Comparison of ENCODE assay signal across 8 cellular contexts in the genomic region with DNA sequence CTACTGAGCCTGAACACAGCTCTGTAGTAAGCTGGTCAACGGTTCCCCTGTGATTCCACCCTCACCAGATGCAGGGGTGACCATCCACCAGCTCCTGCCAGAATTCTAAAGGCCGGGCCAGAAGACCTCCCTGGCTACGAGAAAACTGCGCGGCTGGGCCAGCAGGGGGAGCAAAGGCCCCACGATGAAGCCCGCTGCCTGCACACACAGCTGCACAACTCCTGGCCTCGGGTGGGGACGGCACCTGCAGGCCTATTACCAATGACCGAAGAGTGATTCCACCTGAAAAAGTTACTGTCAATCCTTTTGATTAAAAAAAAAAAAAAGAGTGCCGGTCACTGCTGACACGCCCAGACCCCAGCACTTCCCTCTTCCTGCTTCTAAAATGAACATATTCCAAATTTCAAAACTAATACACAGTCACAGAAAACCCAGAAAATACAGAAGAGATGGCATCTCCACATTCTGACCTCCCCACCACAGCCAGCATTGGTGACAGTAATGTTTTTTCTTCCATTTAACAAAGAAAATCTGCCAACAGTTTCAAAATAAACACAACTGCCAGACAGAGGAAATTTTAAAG. TPM values are rescaled to one million over a fixed set of nuclear protein-coding genes. Genes with fewer than 3 reads are reported as not detected.
A peak's percentile ranks its signal among the peaks of the same experiment; 100 is the strongest.
DNase-seq lines count a peak whose midpoint lies in the region; ATAC-seq and TF ChIP-seq lines count a peak whose summit lies in the region.

No MANE protein-coding gene starts in this region.

- H3K9me3 ChIP-seq in SU-DHL-6 (ENCODE audit: insufficient read depth, low read length) (no peaks in the 10 kb centered on the region), heart right ventricle (no peaks in the 10 kb centered on the region)

- DNase-seq in NCI-H2171 treated with DMSO at 0.1 percent for 48 hours (lab: John Stamatoyannopoulos, UW) (peak; percentile 17), NCI-H2171 (lab: John Stamatoyannopoulos, UW) (no peak), HT1080 (ENCODE audit: low read depth) (peak; percentile 52), heart right ventricle (peak; percentile 48 to 63), retinal pigment epithelial cell (ENCODE audit: low read depth) (no peak)
- DNase-seq in activated naive CD8-positive, alpha-beta T cell treated with anti-CD3 and anti-CD28 coated beads, Interleukin-2, amount 50 U/mL, for 16 hours (ENCODE audit: low read depth, low spot score): peak; percentile 26

- H3K27me3 ChIP-seq in SU-DHL-6 (ENCODE audit: low read length): no peaks in the 10 kb centered on the region
- H3K27me3 ChIP-seq in heart right ventricle: no peaks in the 10 kb centered on the region

- H3K9me2 ChIP-seq in SU-DHL-6 (replicated peaks; ENCODE audit: insufficient read depth, low read length): no peaks in the 10 kb centered on the region

- H3K27ac ChIP-seq in SU-DHL-6 (ENCODE audit: low read depth, low read length) (peak overlapping the region; percentile 40), heart right ventricle (no peak overlapping the region)

- ATAC-seq in heart right ventricle: peak; percentile 65 to 95 (median 82)
- ATAC-seq in HG03457 (IDR thresholded peaks at IDR 0.05; ENCODE audit: unreplicated experiment): no peak

- intact Hi-C loops in heart right ventricle (cut with DNase I): loop anchor here (1.0 to 5.0 kb wide), 6 partner anchors 204 to 302 kb away; no protein-coding TSS in a partner anchor

- peak; percentile 76 for TF ChIP-seq CTCF in SU-DHL-6 (IDR thresholded peaks at IDR 0.05; ENCODE audit: insufficient read depth, low read length, poor library complexity, severe bottlenecking)
- peak; percentile 62 to 85 (median 83) for TF ChIP-seq CTCF in heart right ventricle (IDR thresholded peaks at IDR 0.05)
- TF ChIP-seq CTCF in retinal pigment epithelial cell (conservative IDR thresholded peaks at IDR 0.05; ENCODE audit: low read depth, low read length): peak; percentile 87

- H3K9ac ChIP-seq in SU-DHL-6 (ENCODE audit: low read length): no peak overlapping the region

- H3F3A ChIP-seq in SU-DHL-6 (ENCODE audit: insufficient read depth): peaks cover 12% of the 10 kb centered on the region

- H2AFZ ChIP-seq in SU-DHL-6 (ENCODE audit: low read depth, low read length, severe bottlenecking): no peak overlapping the region

- H3K4me3 ChIP-seq in SU-DHL-6 (ENCODE audit: insufficient read depth, low read length, poor library complexity, severe bottlenecking): no peak overlapping the region
- H3K4me3 ChIP-seq in heart right ventricle: no peak overlapping the region
- H3K4me3 ChIP-seq in retinal pigment epithelial cell (ENCODE audit: low read length): no peak overlapping the region

- H3K79me2 ChIP-seq in SU-DHL-6 (ENCODE audit: insufficient read depth, low read length): peaks cover 29% of the 10 kb centered on the region

- WGBS in heart right ventricle, 2 donors: 21 to 31% methylated on average over 12 of the region's 12 CpGs

- H4K20me1 ChIP-seq in SU-DHL-6 (ENCODE audit: low read depth, low read length): no peaks in the 10 kb centered on the region

- peaks cover 0 to 9% (median 4%) of the 10 kb centered on the region in 9 donors for H3K4me1 ChIP-seq in heart right ventricle

- no peak overlapping the region for H3K4me2 ChIP-seq in SU-DHL-6 (ENCODE audit: low read depth, low read length, poor library complexity, severe bottlenecking)

- H3K36me3 ChIP-seq in SU-DHL-6 (ENCODE audit: low read length) (peaks cover 19% of the 10 kb centered on the region), heart right ventricle (peaks cover 0 to 50% (median 7%) of the 10 kb centered on the region in 9 donors)

RNA-seq across cellular contexts. Expression of a gene that starts 49.8 kb away (rescaled TPM):
- 0.20 and 0.31 TPM in 2 replicates for total RNA-seq in HT1080 (2014; rRNA removed; shearing (Covaris generic))
- polyA plus RNA-seq in HT1080 (2015; cell fraction: cytosol; rRNA removed): 1.4 and 1.8 TPM in 2 replicates
- polyA plus RNA-seq in HT1080 (2015; cell fraction: nucleus; rRNA removed): 2.2 and 2.9 TPM in 2 replicates
- under 1 TPM in 5 of 10 donors, not detected in 5; 0.05 to 0.12 (median 0.07) TPM for total RNA-seq in heart right ventricle
- under 1 TPM; 0.04 to 0.15 TPM for polyA plus RNA-seq in heart right ventricle

Comparison
In these comparisons a context has a peak if more than half of its experiments do, and no peak if none do; other contexts are left out.
1. DNase-seq: peak in NCI-H2171 treated with DMSO at 0.1 percent for 48 hours (single experiment), HT1080 (single experiment), activated naive CD8-positive, alpha-beta T cell treated with anti-CD3 and anti-CD28 coated beads, Interleukin-2, amount 50 U/mL, for 16 hours (single experiment) and heart right ventricle (2 of 2); none in NCI-H2171 (single experiment) and retinal pigment epithelial cell (single experiment).
2. Peak in every context shown above with its lines, with median percentiles within 50 percentile points of each other: CTCF ChIP-seq.